ENCODE assay signal across 15 cellular contexts in genomic region chr1:59396387-59396786, GRCh38.
"Had no signal": no experiment of that assay in that cellular context is flagged by ENCODE, and none has a peak within 500 bp of the region (broad histone marks: within the 10 kb centered on the region; RNA-seq: fewer than 3 reads in every experiment).

No MANE protein-coding gene starts in this region.

- H3K9me3 ChIP-seq: suprapubic skin, upper lobe of right lung had no signal

- DNase-seq: activated CD4-positive, alpha-beta T cell treated with anti-CD3 and anti-CD28 coated beads, Interleukin-2, amount 50 U/mL, for 48 hours; activated CD4-positive, CD25-positive, alpha-beta regulatory T cell treated with anti-CD3 and anti-CD28 coated beads, Interleukin-2, amount 50 U/mL, for 72 hours; activated naive CD4-positive, alpha-beta T cell treated with anti-CD3 and anti-CD28 coated beads for 36 hours; activated naive CD8-positive, alpha-beta T cell treated with anti-CD3 and anti-CD28 coated beads, Interleukin-2, amount 50 U/mL, for 24 hours; activated T-cell treated with anti-CD3 and anti-CD28 coated beads, Interleukin-2, amount 50 U/mL, for 1 hour; effector memory CD4-positive, alpha-beta T cell; foreskin fibroblast; immature natural killer cell; right cardiac atrium; small intestine; T-helper 2 cell; upper lobe of right lung had no signal

- H3K4me3 ChIP-seq: suprapubic skin, upper lobe of right lung had no signal

- H3K27ac ChIP-seq: suprapubic skin, upper lobe of right lung had no signal

- H3K36me3 ChIP-seq: suprapubic skin, upper lobe of right lung had no signal

- FAIRE-seq: astrocyte, bronchial epithelial cell, small intestine had no signal

- H3K27me3 ChIP-seq: suprapubic skin, upper lobe of right lung had no signal

- ATAC-seq: activated naive CD8-positive, alpha-beta T cell treated with anti-CD3 and anti-CD28 coated beads, Interleukin-2, amount 50 U/mL, for 24 hours; right cardiac atrium; upper lobe of right lung had no signal
